ENCODE assay signal across 8 cellular contexts in the genomic region with DNA sequence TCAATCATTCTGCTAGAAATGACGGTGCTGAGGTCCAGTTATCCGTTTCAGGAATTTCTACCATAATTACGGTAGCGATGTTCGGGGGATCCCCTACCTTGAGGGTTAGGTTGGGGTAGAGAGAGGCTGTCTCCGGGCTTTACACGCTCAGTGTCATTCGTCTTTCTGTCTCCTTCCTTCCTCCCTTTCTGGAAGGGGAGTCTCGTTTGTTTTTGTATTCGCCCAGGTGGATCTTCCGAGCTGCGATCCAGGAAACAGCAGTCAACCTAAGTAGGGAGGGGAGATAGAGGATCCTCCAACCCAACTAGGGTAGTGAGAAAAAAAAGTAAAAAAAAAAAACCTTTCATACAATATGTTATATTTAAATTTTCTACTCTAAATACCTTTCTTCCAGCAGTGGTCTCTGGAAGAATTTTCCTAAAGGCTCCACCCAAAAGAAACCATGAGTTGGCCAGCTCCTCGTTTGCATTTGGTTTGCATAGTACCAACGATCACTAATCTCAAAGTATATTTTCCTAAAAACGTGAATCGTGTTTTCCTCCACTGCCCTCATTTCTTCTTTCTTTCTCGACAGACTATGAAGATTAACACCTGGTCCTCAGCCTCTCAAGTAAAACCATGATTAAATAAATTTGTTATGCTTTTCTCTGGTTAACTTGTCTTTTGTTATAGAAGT. TPM values are rescaled to one million over a fixed set of nuclear protein-coding genes. Genes with fewer than 3 reads are reported as not detected.
DNase-seq lines count a peak whose midpoint lies in the region; ATAC-seq, FAIRE-seq and TF ChIP-seq lines count a peak whose summit lies in the region.

No MANE protein-coding gene starts in this region.

- H3K36me3 ChIP-seq in ectodermal cell (ENCODE audit: control insufficient read depth, insufficient read depth, low read length) (no peaks in the 10 kb centered on the region), neutrophil (no peaks in the 10 kb centered on the region)

- DNase-seq in HFF-Myc (ENCODE audit: extremely low read depth, low read depth) (no peak), NCI-H748 treated with DMSO at 0.1 percent for 48 hours (lab: John Stamatoyannopoulos, UW) (peak; percentile 14), HTR-8/SVneo (ENCODE audit: insufficient read length, low spot score) (no peak), NOMO-1 treated with DMSO at 0.1 percent for 48 hours (lab: John Stamatoyannopoulos, UW; ENCODE audit: unreplicated experiment) (no peak)

- H3K27ac ChIP-seq in ectodermal cell (ENCODE audit: insufficient read depth, low read depth, low read length, poor library complexity, severe bottlenecking) = no peak overlapping the region
- H3K27ac ChIP-seq in neutrophil = peak overlapping the region; percentile 47

- TF ChIP-seq CTCF in HFF-Myc (IDR thresholded peaks at IDR 0.05; ENCODE audit: low read depth, low read length, missing control alignments) (no peak), neutrophil (IDR thresholded peaks at IDR 0.05) (no peak)

- peak overlapping the region; percentile 78 for H3K4me3 ChIP-seq in HFF-Myc (replicated peaks; ENCODE audit: low read depth, low read length)
- peak overlapping the region; percentile 98 for H3K4me3 ChIP-seq in ectodermal cell (ENCODE audit: insufficient read depth, low read depth, low read length)
- peak overlapping the region; percentile 76 to 81 for H3K4me3 ChIP-seq in neutrophil (ENCODE audit: low read depth in 1 of 2, low read length in 1 of 2)

- no peak for FAIRE-seq in HTR-8/SVneo (lab: Jason Lieb, UNC)

- no peaks in the 10 kb centered on the region for H3K9me3 ChIP-seq in ectodermal cell (ENCODE audit: control insufficient read depth, low read length)
- H3K9me3 ChIP-seq in neutrophil = no peaks in the 10 kb centered on the region

- 11% methylated on average over 13 to 14 of the region's 17 CpGs for WGBS in ectodermal cell, 2 experiments

- H3K4me1 ChIP-seq in ectodermal cell (ENCODE audit: control insufficient read depth, insufficient read depth, low read length) (peaks cover 14% of the 10 kb centered on the region), neutrophil (ENCODE audit: control insufficient read depth in 1 of 2, insufficient read depth in 1 of 2, low read depth in 1 of 2, low read length in 1 of 2) (peaks cover 25 to 32% of the 10 kb centered on the region in 2 experiments)

- ATAC-seq in GM18511 (IDR thresholded peaks at IDR 0.05; ENCODE audit: unreplicated experiment) (peak; percentile 48), HG03469 (IDR thresholded peaks at IDR 0.05; ENCODE audit: unreplicated experiment) (no peak)

- H3K27me3 ChIP-seq in ectodermal cell (ENCODE audit: control insufficient read depth, insufficient read depth, low read length, poor library complexity, severe bottlenecking) (peaks cover 3% of the 10 kb centered on the region), neutrophil (peaks cover 77% of the 10 kb centered on the region)

RNA-seq across cellular contexts. Expression of gene PIK3C2B, which starts 0.6 kb away (rescaled TPM):
- polyA plus RNA-seq in ectodermal cell (2013, experiment 1 of 4) = 55.0 TPM
- 49.3 TPM for polyA plus RNA-seq in ectodermal cell (2013, experiment 2 of 4)
- 39.7 TPM for polyA plus RNA-seq in ectodermal cell (2013, experiment 3 of 4)
- polyA plus RNA-seq in ectodermal cell (2013, experiment 4 of 4) = 49.0 TPM

RNA-seq across cellular contexts. Expression of gene MDM4, which starts 21.0 kb away (rescaled TPM):
- 30.4 TPM for polyA plus RNA-seq in ectodermal cell (2013, experiment 1 of 4)
- 36.2 TPM for polyA plus RNA-seq in ectodermal cell (2013, experiment 2 of 4)
- 18.6 TPM for polyA plus RNA-seq in ectodermal cell (2013, experiment 3 of 4)
- polyA plus RNA-seq in ectodermal cell (2013, experiment 4 of 4) = 21.0 TPM
